Comparison of ENCODE assay signal across 10 cellular contexts in the genomic region with DNA sequence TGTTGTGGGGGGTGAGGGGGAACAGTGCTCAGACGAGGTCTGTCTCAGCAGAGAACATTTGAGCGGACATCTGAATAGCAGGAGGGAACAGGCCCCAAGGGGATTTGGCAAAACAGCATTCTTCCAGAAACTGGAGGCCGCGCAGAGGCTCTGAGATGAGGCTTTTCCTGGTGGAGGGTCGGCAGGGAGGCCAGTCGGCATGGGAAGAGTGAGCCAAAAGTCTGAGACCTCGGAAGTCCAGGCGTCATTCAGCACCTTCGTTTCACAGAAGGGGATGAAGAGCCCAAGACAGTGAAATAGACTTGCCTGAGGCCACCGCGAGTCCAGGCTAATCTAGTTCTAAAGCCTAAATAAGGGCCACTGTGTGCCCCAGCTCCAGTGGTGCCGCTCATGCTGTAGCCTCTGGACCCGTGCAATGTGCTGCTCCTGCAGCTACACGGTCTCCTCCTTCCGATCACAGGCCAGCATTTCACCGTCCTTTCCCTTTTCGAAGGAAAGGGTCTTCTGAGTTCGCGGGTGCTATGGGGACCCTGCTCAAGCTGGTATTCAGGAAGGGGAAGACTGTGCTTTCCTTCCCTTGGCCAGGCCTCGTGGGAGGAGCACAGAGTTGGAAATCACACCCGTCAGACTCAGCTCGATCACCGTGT. TPM values are rescaled to one million over a fixed set of nuclear protein-coding genes. Genes with fewer than 3 reads are reported as not detected.
A peak's percentile ranks its signal among the peaks of the same experiment; 100 is the strongest.
DNase-seq lines count a peak whose midpoint lies in the region; ATAC-seq and TF ChIP-seq lines count a peak whose summit lies in the region.
"Had no signal": no experiment of that assay in that cellular context is flagged by ENCODE, and none has a peak within 500 bp of the region (broad histone marks: within the 10 kb centered on the region; RNA-seq: fewer than 3 reads in every experiment).

No MANE protein-coding gene starts in this region.

- H3K9me3 Mint-ChIP-seq in HFFc6 (no peaks in the 10 kb centered on the region), nephron (no peaks in the 10 kb centered on the region)

- no peak for DNase-seq in DND-41
- no peak for DNase-seq in HFFc6
- no peak for DNase-seq in body of pancreas
- no peak for DNase-seq in upper lobe of right lung
- no peak for DNase-seq in adrenal gland

- TF ChIP-seq CTCF in DND-41 (IDR thresholded peaks at IDR 0.05; ENCODE audit: borderline replicate concordance, extremely low read depth, low read length, poor library complexity, severe bottlenecking) (no peak), HFFc6 (IDR thresholded peaks at IDR 0.05) (no peak), body of pancreas (IDR thresholded peaks at IDR 0.05) (no peak), nephron (IDR thresholded peaks at IDR 0.05; ENCODE audit: unreplicated experiment in 3 of 3) (no peak), upper lobe of right lung (IDR thresholded peaks at IDR 0.05) (no peak), adrenal gland (IDR thresholded peaks at IDR 0.05) (no peak)

- no peak overlapping the region for H3K27ac ChIP-seq in DND-41 (ENCODE audit: low read length)
- peak overlapping the region in 3 of 4 donors; percentile 45 to 73 (median 60) for H3K27ac ChIP-seq in body of pancreas
- no peak overlapping the region for H3K27ac ChIP-seq in upper lobe of right lung
- peak overlapping the region in 2 of 5 donors; percentile 6 to 98 for H3K27ac ChIP-seq in adrenal gland
- H3K27ac ChIP-seq: C4-2B had no signal

- H4K20me1 ChIP-seq in DND-41 (ENCODE audit: insufficient read depth, low read length), result 0 out of 2 replicates have a peak, but pooled peaks cover 4% of the 10 kb centered on the region

- 60 to 68% methylated on average over 23 of the region's 23 CpGs for WGBS in body of pancreas, 2 donors
- WGBS in adrenal gland, 4 donors, result 53 to 65% (median 64%) methylated on average over 22 to 23 of the region's 23 CpGs

- H3K4me2 ChIP-seq in DND-41 (ENCODE audit: insufficient read depth, low read length), result no peak overlapping the region

- no peak overlapping the region for H2AFZ ChIP-seq in DND-41 (ENCODE audit: low read depth, low read length)

- intact Hi-C loops in body of pancreas (cut with DNase I), result loop anchor here (5.0 kb wide), 1 partner anchor 264 kb away; no protein-coding TSS in a partner anchor
- intact Hi-C loops in upper lobe of right lung (cut with DNase I), result no loop called here
- intact Hi-C loops in adrenal gland (cut with DNase I), result loop anchor here (5.0 to 10.0 kb wide), 2 partner anchors 52 to 264 kb away; no protein-coding TSS in a partner anchor

- no peaks in the 10 kb centered on the region for H3K9me3 ChIP-seq in DND-41 (ENCODE audit: insufficient read depth, low read length, severe bottlenecking)
- H3K9me3 ChIP-seq in body of pancreas, result no peaks in the 10 kb centered on the region
- no peaks in the 10 kb centered on the region for H3K9me3 ChIP-seq in upper lobe of right lung
- no peaks in the 10 kb centered on the region for H3K9me3 ChIP-seq in adrenal gland (replicated peaks in 1 of 3)
- H3K9me3 ChIP-seq: uterus had no signal

- peaks cover 71% of the 10 kb centered on the region for H3K4me1 Mint-ChIP-seq in HFFc6 (ENCODE audit: low read depth)
- H3K4me1 Mint-ChIP-seq in nephron, result peaks cover 11% of the 10 kb centered on the region

- no peak overlapping the region for H3K9ac ChIP-seq in DND-41 (ENCODE audit: low read depth, low read length)

- H3K36me3 ChIP-seq in DND-41 (ENCODE audit: insufficient read depth, low read length), result peaks cover 20% of the 10 kb centered on the region
- H3K36me3 ChIP-seq in body of pancreas (replicated peaks in 1 of 2; ENCODE audit: insufficient read depth in 1 of 2, low read depth in 2 of 2), result no peaks in the 10 kb centered on the region
- peaks cover 13% of the 10 kb centered on the region for H3K36me3 ChIP-seq in upper lobe of right lung
- peaks cover 0 to 13% of the 10 kb centered on the region in 2 donors for H3K36me3 ChIP-seq in adrenal gland (replicated peaks in 1 of 2)
- H3K36me3 ChIP-seq: uterus had no signal

- H3K4me1 ChIP-seq in DND-41 (ENCODE audit: insufficient read depth, low read length) (no peaks in the 10 kb centered on the region), body of pancreas (peaks cover 37% of the 10 kb centered on the region), upper lobe of right lung (peaks cover 37% of the 10 kb centered on the region), adrenal gland (replicated peaks in 1 of 2) (peaks cover 14 to 29% of the 10 kb centered on the region in 2 donors)

- no peaks in the 10 kb centered on the region for H3K27me3 ChIP-seq in DND-41 (ENCODE audit: insufficient read depth, low read length, poor library complexity)
- no peaks in the 10 kb centered on the region for H3K27me3 ChIP-seq in body of pancreas
- no peaks in the 10 kb centered on the region for H3K27me3 ChIP-seq in upper lobe of right lung
- no peaks in the 10 kb centered on the region for H3K27me3 ChIP-seq in adrenal gland
- H3K27me3 ChIP-seq: uterus had no signal

- H3K27me3 Mint-ChIP-seq in HFFc6 (ENCODE audit: insufficient read depth) (no peaks in the 10 kb centered on the region), nephron (ENCODE audit: low read depth) (no peaks in the 10 kb centered on the region)

- H3K36me3 Mint-ChIP-seq in HFFc6 (ENCODE audit: low read depth) (0 out of 2 replicates have a peak, but pooled peaks cover 6% of the 10 kb centered on the region), nephron (ENCODE audit: low read depth) (peaks cover 10% of the 10 kb centered on the region)

- H3K79me2 ChIP-seq in DND-41 (ENCODE audit: insufficient read depth, low read length), result no peaks in the 10 kb centered on the region

- H3K27ac Mint-ChIP-seq in HFFc6, result peak overlapping the region; percentile 57
- peak overlapping the region in 2 of 3 experiments; percentile 31 to 53 for H3K27ac Mint-ChIP-seq in nephron

- no peak overlapping the region for H3K4me3 ChIP-seq in DND-41 (ENCODE audit: low read depth in 1 of 2, low read length in 2 of 2)
- no peak overlapping the region for H3K4me3 ChIP-seq in body of pancreas
- H3K4me3 ChIP-seq in upper lobe of right lung, result no peak overlapping the region
- no peak overlapping the region for H3K4me3 ChIP-seq in adrenal gland
- H3K4me3 ChIP-seq: skin epidermis, uterus had no signal

- ATAC-seq in DND-41 (ENCODE audit: insufficient read depth, low read depth), result peak; percentile 29; the same call in 1 of the 3 replicates
- no peak for ATAC-seq in body of pancreas
- no peak for ATAC-seq in upper lobe of right lung
- no peak for ATAC-seq in GM18502 (IDR thresholded peaks at IDR 0.05; ENCODE audit: poor library complexity, unreplicated experiment)

- TF ChIP-seq POLR2A in body of pancreas (IDR thresholded peaks at IDR 0.05) (no peak), adrenal gland (IDR thresholded peaks at IDR 0.05) (no peak)

- H3K4me3 Mint-ChIP-seq in HFFc6, result no peak overlapping the region
- H3K4me3 Mint-ChIP-seq in nephron, result no peak overlapping the region

RNA-seq across cellular contexts. Expression of gene LSM3, which starts 24.4 kb away (rescaled TPM):
- total RNA-seq in HFFc6 (2021; fragmentation: NEBNext Ultra II Directional; extraction: Animal tissue kit (Norgen Biotek cat#: 25700)), result 10 to 100 TPM; 15.5 to 21.1 (median 18.7) TPM
- total RNA-seq in body of pancreas (1 to 10 TPM; 5.3 to 6.0 TPM), upper lobe of right lung (8.8 TPM), adrenal gland (10 to 100 TPM in 3 of 8 donors, 1 to 10 TPM in 5; 5.8 to 13.8 (median 9.5) TPM)
- polyA plus RNA-seq in adrenal gland, result 10 to 100 TPM in 1 of 3 donors, 1 to 10 TPM in 2; 4.1 to 25.8 (median 6.1) TPM

RNA-seq across cellular contexts. Expression of gene XPC, which starts 24.6 kb away (rescaled TPM):
- 10 to 100 TPM; 38.7 to 40.3 (median 39.5) TPM for total RNA-seq in HFFc6 (2021; fragmentation: NEBNext Ultra II Directional; extraction: Animal tissue kit (Norgen Biotek cat#: 25700))
- total RNA-seq in body of pancreas, result 10 to 100 TPM; 33.2 to 34.9 TPM
- total RNA-seq in upper lobe of right lung, result 36.1 TPM
- 10 to 100 TPM; 15.6 to 66.5 (median 34.7) TPM for total RNA-seq in adrenal gland
- 10 to 100 TPM; 20.4 to 30.7 (median 21.2) TPM for polyA plus RNA-seq in adrenal gland

Comparison
In these comparisons a context has a peak if more than half of its experiments do, and no peak if none do; other contexts are left out.
1. H3K27ac ChIP-seq: peak in body of pancreas (3 of 4); none in DND-41 (single experiment) and upper lobe of right lung (single experiment).